In the genomic region with DNA sequence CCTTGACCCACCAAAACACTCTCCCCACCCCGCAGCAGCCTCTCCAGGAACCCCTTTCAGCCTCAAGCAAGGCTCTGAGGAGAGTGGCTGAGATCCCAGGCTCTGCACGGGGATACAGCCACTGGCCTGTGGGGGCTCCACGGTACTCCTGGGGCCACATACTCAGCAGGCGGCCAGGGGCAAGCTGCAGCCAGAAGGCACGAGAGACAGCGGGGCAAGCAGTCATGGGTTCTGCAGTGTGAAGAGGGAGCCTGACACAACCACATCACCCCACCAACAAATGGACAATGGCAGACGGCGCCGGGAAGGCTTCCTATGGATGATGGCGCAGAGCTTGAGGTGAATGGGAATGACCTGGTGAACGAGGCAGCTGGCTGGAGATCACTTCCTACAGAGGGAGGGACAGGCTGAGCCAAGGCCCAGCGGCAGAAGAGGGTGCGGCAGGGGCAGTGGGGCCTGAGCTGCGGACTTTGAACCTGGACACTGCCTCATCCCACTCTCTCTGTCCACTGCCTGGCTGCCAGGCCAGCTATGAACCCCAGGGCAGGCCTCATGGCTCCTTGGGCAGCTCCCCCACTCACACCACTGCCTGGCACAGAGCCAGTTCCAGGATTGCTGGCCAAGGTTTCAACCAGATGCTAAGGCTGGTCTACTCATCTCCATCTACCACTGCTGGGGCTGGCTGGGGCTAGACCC, we compare ENCODE assay signal across 1 cellular context.
TF ChIP-seq lines count a peak whose summit lies in the region.

No MANE protein-coding gene starts in this region.

TF ChIP-seq in HepG2, 621 proteins besides CTCF, POLR2A, EP300 and RAD21 (continued from another document and continues in another):
- TF ChIP-seq, protein P1, sequence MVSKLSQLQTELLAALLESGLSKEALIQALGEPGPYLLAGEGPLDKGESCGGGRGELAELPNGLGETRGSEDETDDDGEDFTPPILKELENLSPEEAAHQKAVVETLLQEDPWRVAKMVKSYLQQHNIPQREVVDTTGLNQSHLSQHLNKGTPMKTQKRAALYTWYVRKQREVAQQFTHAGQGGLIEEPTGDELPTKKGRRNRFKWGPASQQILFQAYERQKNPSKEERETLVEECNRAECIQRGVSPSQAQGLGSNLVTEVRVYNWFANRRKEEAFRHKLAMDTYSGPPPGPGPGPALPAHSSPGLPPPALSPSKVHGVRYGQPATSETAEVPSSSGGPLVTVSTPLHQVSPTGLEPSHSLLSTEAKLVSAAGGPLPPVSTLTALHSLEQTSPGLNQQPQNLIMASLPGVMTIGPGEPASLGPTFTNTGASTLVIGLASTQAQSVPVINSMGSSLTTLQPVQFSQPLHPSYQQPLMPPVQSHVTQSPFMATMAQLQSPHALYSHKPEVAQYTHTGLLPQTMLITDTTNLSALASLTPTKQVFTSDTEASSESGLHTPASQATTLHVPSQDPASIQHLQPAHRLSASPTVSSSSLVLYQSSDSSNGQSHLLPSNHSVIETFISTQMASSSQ (IDR thresholded peaks at IDR 0.05; ENCODE audit: low read depth) = 0 out of 2 replicates have a peak, but pooled peaks have one; percentile 23
- TF ChIP-seq, protein P1 (CRISPR knock-in tag; IDR thresholded peaks at IDR 0.05; ENCODE audit: borderline replicate concordance) = peak; percentile 60; the same call in 1 of the 2 replicates
- TF ChIP-seq, protein P2, sequence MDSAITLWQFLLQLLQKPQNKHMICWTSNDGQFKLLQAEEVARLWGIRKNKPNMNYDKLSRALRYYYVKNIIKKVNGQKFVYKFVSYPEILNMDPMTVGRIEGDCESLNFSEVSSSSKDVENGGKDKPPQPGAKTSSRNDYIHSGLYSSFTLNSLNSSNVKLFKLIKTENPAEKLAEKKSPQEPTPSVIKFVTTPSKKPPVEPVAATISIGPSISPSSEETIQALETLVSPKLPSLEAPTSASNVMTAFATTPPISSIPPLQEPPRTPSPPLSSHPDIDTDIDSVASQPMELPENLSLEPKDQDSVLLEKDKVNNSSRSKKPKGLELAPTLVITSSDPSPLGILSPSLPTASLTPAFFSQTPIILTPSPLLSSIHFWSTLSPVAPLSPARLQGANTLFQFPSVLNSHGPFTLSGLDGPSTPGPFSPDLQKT (CRISPR knock-in tag; IDR thresholded peaks at IDR 0.05; ENCODE audit: borderline replicate concordance) = no peak
- TF ChIP-seq ZNF263 (CRISPR knock-in tag; IDR thresholded peaks at IDR 0.05) = peak; percentile 84
- peak; percentile 19; the same call in 1 of the 2 replicates for TF ChIP-seq ZNF367 (CRISPR knock-in tag; IDR thresholded peaks at IDR 0.05; ENCODE audit: borderline replicate concordance)
- no peak for TF ChIP-seq ZNF230 (CRISPR knock-in tag; IDR thresholded peaks at IDR 0.05)
- TF ChIP-seq JUN (CRISPR knock-in tag; IDR thresholded peaks at IDR 0.05) = no peak
- peak; percentile 74; the same call in 1 of the 2 replicates for TF ChIP-seq ZNF616 (CRISPR knock-in tag; IDR thresholded peaks at IDR 0.05; ENCODE audit: low read depth)
- TF ChIP-seq, protein P3, sequence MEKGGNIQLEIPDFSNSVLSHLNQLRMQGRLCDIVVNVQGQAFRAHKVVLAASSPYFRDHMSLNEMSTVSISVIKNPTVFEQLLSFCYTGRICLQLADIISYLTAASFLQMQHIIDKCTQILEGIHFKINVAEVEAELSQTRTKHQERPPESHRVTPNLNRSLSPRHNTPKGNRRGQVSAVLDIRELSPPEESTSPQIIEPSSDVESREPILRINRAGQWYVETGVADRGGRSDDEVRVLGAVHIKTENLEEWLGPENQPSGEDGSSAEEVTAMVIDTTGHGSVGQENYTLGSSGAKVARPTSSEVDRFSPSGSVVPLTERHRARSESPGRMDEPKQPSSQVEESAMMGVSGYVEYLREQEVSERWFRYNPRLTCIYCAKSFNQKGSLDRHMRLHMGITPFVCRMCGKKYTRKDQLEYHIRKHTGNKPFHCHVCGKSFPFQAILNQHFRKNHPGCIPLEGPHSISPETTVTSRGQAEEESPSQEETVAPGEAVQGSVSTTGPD (CRISPR knock-in tag; IDR thresholded peaks at IDR 0.05) = no peak
- TF ChIP-seq, protein P4, sequence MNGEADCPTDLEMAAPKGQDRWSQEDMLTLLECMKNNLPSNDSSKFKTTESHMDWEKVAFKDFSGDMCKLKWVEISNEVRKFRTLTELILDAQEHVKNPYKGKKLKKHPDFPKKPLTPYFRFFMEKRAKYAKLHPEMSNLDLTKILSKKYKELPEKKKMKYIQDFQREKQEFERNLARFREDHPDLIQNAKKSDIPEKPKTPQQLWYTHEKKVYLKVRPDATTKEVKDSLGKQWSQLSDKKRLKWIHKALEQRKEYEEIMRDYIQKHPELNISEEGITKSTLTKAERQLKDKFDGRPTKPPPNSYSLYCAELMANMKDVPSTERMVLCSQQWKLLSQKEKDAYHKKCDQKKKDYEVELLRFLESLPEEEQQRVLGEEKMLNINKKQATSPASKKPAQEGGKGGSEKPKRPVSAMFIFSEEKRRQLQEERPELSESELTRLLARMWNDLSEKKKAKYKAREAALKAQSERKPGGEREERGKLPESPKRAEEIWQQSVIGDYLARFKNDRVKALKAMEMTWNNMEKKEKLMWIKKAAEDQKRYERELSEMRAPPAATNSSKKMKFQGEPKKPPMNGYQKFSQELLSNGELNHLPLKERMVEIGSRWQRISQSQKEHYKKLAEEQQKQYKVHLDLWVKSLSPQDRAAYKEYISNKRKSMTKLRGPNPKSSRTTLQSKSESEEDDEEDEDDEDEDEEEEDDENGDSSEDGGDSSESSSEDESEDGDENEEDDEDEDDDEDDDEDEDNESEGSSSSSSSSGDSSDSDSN (CRISPR knock-in tag; IDR thresholded peaks at IDR 0.05) = peak; percentile 94
- TF ChIP-seq, protein P5, sequence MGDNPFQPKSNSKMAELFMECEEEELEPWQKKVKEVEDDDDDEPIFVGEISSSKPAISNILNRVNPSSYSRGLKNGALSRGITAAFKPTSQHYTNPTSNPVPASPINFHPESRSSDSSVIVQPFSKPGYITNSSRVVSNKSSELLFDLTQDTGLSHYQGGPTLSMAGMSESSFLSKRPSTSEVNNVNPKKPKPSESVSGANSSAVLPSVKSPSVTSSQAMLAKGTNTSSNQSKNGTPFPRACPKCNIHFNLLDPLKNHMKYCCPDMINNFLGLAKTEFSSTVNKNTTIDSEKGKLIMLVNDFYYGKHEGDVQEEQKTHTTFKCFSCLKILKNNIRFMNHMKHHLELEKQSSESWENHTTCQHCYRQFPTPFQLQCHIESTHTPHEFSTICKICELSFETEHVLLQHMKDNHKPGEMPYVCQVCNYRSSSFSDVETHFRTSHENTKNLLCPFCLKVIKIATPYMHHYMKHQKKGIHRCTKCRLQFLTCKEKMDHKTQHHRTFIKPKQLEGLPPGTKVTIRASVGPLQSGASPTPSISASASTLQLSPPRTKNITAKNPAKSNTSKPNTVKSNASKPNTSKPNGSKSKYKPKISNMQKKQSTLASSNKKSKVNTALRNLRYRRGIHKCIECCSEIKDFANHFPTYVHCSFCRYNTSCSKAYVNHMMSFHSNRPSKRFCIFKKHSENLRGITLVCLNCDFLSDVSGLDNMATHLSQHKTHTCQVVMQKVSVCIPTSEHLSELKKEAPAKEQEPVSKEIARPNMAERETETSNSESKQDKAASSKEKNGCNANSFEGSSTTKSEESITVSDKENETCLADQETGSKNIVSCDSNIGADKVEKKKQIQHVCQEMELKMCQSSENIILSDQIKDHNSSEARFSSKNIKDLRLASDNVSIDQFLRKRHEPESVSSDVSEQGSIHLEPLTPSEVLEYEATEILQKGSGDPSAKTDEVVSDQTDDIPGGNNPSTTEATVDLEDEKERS (CRISPR knock-in tag; IDR thresholded peaks at IDR 0.05) = 0 out of 2 replicates have a peak, but pooled peaks have one; percentile 52
- no peak for TF ChIP-seq ZSCAN29 (CRISPR knock-in tag; conservative IDR thresholded peaks at IDR 0.05)
- TF ChIP-seq, protein P6, sequence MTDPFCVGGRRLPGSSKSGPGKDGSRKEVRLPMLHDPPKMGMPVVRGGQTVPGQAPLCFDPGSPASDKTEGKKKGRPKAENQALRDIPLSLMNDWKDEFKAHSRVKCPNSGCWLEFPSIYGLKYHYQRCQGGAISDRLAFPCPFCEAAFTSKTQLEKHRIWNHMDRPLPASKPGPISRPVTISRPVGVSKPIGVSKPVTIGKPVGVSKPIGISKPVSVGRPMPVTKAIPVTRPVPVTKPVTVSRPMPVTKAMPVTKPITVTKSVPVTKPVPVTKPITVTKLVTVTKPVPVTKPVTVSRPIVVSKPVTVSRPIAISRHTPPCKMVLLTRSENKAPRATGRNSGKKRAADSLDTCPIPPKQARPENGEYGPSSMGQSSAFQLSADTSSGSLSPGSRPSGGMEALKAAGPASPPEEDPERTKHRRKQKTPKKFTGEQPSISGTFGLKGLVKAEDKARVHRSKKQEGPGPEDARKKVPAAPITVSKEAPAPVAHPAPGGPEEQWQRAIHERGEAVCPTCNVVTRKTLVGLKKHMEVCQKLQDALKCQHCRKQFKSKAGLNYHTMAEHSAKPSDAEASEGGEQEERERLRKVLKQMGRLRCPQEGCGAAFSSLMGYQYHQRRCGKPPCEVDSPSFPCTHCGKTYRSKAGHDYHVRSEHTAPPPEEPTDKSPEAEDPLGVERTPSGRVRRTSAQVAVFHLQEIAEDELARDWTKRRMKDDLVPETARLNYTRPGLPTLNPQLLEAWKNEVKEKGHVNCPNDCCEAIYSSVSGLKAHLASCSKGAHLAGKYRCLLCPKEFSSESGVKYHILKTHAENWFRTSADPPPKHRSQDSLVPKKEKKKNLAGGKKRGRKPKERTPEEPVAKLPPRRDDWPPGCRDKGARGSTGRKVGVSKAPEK (CRISPR knock-in tag; IDR thresholded peaks at IDR 0.05; ENCODE audit: borderline replicate concordance) = 0 out of 2 replicates have a peak, but pooled peaks have one; percentile 37
- TF ChIP-seq NR3C1 (CRISPR knock-in tag; IDR thresholded peaks at IDR 0.05) = no peak
- TF ChIP-seq, protein P7, sequence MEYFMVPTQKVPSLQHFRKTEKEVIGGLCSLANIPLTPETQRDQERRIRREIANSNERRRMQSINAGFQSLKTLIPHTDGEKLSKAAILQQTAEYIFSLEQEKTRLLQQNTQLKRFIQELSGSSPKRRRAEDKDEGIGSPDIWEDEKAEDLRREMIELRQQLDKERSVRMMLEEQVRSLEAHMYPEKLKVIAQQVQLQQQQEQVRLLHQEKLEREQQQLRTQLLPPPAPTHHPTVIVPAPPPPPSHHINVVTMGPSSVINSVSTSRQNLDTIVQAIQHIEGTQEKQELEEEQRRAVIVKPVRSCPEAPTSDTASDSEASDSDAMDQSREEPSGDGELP (IDR thresholded peaks at IDR 0.05; ENCODE audit: borderline replicate concordance, low read depth) = peak; percentile 86; the same call in 1 of the 2 replicates
- TF ChIP-seq, protein P8, sequence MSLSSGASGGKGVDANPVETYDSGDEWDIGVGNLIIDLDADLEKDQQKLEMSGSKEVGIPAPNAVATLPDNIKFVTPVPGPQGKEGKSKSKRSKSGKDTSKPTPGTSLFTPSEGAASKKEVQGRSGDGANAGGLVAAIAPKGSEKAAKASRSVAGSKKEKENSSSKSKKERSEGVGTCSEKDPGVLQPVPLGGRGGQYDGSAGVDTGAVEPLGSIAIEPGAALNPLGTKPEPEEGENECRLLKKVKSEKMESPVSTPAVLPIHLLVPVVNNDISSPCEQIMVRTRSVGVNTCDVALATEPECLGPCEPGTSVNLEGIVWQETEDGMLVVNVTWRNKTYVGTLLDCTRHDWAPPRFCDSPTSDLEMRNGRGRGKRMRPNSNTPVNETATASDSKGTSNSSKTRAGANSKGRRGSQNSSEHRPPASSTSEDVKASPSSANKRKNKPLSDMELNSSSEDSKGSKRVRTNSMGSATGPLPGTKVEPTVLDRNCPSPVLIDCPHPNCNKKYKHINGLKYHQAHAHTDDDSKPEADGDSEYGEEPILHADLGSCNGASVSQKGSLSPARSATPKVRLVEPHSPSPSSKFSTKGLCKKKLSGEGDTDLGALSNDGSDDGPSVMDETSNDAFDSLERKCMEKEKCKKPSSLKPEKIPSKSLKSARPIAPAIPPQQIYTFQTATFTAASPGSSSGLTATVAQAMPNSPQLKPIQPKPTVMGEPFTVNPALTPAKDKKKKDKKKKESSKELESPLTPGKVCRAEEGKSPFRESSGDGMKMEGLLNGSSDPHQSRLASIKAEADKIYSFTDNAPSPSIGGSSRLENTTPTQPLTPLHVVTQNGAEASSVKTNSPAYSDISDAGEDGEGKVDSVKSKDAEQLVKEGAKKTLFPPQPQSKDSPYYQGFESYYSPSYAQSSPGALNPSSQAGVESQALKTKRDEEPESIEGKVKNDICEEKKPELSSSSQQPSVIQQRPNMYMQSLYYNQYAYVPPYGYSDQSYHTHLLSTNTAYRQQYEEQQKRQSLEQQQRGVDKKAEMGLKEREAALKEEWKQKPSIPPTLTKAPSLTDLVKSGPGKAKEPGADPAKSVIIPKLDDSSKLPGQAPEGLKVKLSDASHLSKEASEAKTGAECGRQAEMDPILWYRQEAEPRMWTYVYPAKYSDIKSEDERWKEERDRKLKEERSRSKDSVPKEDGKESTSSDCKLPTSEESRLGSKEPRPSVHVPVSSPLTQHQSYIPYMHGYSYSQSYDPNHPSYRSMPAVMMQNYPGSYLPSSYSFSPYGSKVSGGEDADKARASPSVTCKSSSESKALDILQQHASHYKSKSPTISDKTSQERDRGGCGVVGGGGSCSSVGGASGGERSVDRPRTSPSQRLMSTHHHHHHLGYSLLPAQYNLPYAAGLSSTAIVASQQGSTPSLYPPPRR (CRISPR knock-in tag; IDR thresholded peaks at IDR 0.05; ENCODE audit: borderline replicate concordance) = no peak; the same call in 1 of the 2 replicates
- TF ChIP-seq ZNF180 (CRISPR knock-in tag; IDR thresholded peaks at IDR 0.05; ENCODE audit: borderline replicate concordance, low read depth) = no peak
- peak; percentile 30; the same call in 1 of the 2 replicates for TF ChIP-seq ZNF839 (CRISPR knock-in tag; IDR thresholded peaks at IDR 0.05; ENCODE audit: borderline replicate concordance)
- TF ChIP-seq ZSCAN12 (CRISPR knock-in tag; IDR thresholded peaks at IDR 0.05) = no peak
- TF ChIP-seq ZNF564 (CRISPR knock-in tag; IDR thresholded peaks at IDR 0.05) = no peak
- no peak for TF ChIP-seq MBNL3 (CRISPR knock-in tag; conservative IDR thresholded peaks at IDR 0.05)
- TF ChIP-seq, protein P9, sequence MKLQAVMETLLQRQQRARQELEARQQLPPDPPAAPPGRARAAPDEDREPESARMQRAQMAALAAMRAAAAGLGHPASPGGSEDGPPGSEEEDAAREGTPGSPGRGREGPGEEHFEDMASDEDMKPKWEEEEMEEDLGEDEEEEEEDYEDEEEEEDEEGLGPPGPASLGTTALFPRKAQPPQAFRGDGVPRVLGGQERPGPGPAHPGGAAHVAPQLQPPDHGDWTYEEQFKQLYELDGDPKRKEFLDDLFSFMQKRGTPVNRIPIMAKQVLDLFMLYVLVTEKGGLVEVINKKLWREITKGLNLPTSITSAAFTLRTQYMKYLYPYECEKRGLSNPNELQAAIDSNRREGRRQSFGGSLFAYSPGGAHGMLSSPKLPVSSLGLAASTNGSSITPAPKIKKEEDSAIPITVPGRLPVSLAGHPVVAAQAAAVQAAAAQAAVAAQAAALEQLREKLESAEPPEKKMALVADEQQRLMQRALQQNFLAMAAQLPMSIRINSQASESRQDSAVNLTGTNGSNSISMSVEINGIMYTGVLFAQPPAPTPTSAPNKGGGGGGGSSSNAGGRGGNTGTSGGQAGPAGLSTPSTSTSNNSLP (IDR thresholded peaks at IDR 0.05; ENCODE audit: low read depth, low read length) = peak; percentile 33; the same call in 1 of the 2 replicates
- peak; percentile 67 for TF ChIP-seq ASH2L (IDR thresholded peaks at IDR 0.05; ENCODE audit: insufficient read length, low read depth, low read length)
- no peak for TF ChIP-seq SNRNP70 (IDR thresholded peaks at IDR 0.05; ENCODE audit: low read depth, low read length)
